ENCODE assay signal across 38 cellular contexts in the genomic region with DNA sequence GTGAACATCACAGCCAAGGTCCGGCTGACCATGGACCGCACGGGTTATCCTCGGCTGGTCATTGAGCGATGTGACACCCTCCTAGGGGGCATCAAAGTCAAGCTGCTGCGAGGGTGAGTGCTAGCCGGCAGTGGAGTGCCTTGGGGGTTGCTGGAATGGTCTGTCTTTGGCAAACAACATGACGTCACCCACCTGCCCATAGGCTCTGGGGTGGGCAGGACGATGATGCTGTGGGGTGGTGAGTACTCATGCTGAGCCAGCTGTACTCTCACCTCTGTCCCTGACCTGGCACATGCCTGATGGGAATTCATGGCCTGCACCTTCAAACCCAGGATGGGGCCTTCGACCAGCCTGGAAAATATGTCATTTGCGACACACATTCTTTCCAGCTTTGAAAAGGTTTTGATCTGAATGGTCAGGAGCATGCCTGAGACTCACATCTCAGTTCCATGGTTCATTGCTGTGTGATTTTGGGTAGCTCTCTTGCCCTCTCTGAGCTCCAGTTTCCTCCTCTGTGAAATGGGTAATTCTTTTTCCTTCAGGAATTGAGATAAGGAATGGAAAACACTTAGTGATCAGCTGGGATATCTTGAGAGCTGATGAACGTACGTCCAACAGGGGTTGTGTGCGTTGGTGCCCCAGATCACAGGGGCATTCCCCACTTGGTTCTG. TPM values are rescaled to one million over a fixed set of nuclear protein-coding genes. Genes with fewer than 3 reads are reported as not detected.
"Had no signal": no experiment of that assay in that cellular context is flagged by ENCODE, and none has a peak within 500 bp of the region (broad histone marks: within the 10 kb centered on the region; RNA-seq: fewer than 3 reads in every experiment).

No MANE protein-coding gene starts in this region.

- H3K27me3 Mint-ChIP-seq: activated CD8-positive, alpha-beta T cell treated with anti-CD3 and anti-CD28 coated beads for 36 hours; activated naive CD4-positive, alpha-beta T cell treated with anti-CD3 and anti-CD28 coated beads, Interleukin-2, amount 50 U/mL, for 24 hours; activated naive CD8-positive, alpha-beta T cell treated with anti-CD3 and anti-CD28 coated beads, Interleukin-2, amount 10 ng/mL, durations not matched to agents 7 days and 5 days; activated T-helper 17 cell treated with anti-CD3 and anti-CD28 coated beads, Interleukin-2, amount 50 U/mL, for 72 hours; central memory CD8-positive, alpha-beta T cell had no signal

- H3K4me3 ChIP-seq: ascending aorta, cardiac muscle cell, Peyer's patch had no signal

- H3K27ac Mint-ChIP-seq: activated CD8-positive, alpha-beta T cell treated with anti-CD3 and anti-CD28 coated beads for 36 hours; activated naive CD4-positive, alpha-beta T cell treated with anti-CD3 and anti-CD28 coated beads, Interleukin-2, amount 50 U/mL, for 24 hours; activated naive CD8-positive, alpha-beta T cell treated with anti-CD3 and anti-CD28 coated beads, Interleukin-2, amount 10 ng/mL, durations not matched to agents 7 days and 5 days; activated T-cell treated with anti-CD3 and anti-CD28 coated beads, Interleukin-2, amount 50 U/mL, for 72 hours; activated T-helper 17 cell treated with anti-CD3 and anti-CD28 coated beads, Interleukin-2, amount 50 U/mL, for 72 hours had no signal

- H3K27ac ChIP-seq: ascending aorta, cardiac muscle cell, Peyer's patch, WERI-Rb-1 had no signal

- H3K4me1 Mint-ChIP-seq: activated naive CD4-positive, alpha-beta T cell treated with anti-CD3 and anti-CD28 coated beads, Interleukin-2, amount 50 U/mL, for 24 hours; activated naive CD8-positive, alpha-beta T cell treated with anti-CD3 and anti-CD28 coated beads, Interleukin-2, amount 10 ng/mL, durations not matched to agents 7 days and 5 days; activated T-helper 17 cell treated with anti-CD3 and anti-CD28 coated beads, Interleukin-2, amount 50 U/mL, for 72 hours; central memory CD8-positive, alpha-beta T cell had no signal

- H3K36me3 ChIP-seq: ascending aorta, cardiac muscle cell, Peyer's patch, WERI-Rb-1 had no signal

- H3K9me3 ChIP-seq: ascending aorta, Peyer's patch had no signal

- H3K27me3 ChIP-seq: ascending aorta, cardiac muscle cell, Peyer's patch had no signal

- H3K9me3 Mint-ChIP-seq: activated CD8-positive, alpha-beta T cell treated with anti-CD3 and anti-CD28 coated beads for 36 hours; activated naive CD4-positive, alpha-beta T cell treated with anti-CD3 and anti-CD28 coated beads, Interleukin-2, amount 50 U/mL, for 24 hours; activated naive CD8-positive, alpha-beta T cell treated with anti-CD3 and anti-CD28 coated beads, Interleukin-2, amount 10 ng/mL, durations not matched to agents 7 days and 5 days; activated T-cell treated with anti-CD3 and anti-CD28 coated beads, Interleukin-2, amount 50 U/mL, for 72 hours; activated T-helper 17 cell treated with anti-CD3 and anti-CD28 coated beads, Interleukin-2, amount 50 U/mL, for 72 hours; central memory CD8-positive, alpha-beta T cell had no signal

- DNase-seq: activated CD4-positive, alpha-beta T cell treated with anti-CD3 and anti-CD28 coated beads for 1 hour; activated CD4-positive, alpha-beta T cell treated with anti-CD3 and anti-CD28 coated beads for 48 hours; activated CD4-positive, alpha-beta T cell treated with anti-CD3 and anti-CD28 coated beads, Interleukin-2, amount 50 U/mL, for 4 hours; activated CD4-positive, CD25-positive, alpha-beta regulatory T cell; activated CD8-positive, alpha-beta T cell treated with anti-CD3 and anti-CD28 coated beads for 36 hours; activated effector memory CD4-positive, alpha-beta T cell treated with anti-CD3 and anti-CD28 coated beads, Interleukin-2, amount 50 U/mL, for 16 hours; activated naive CD4-positive, alpha-beta T cell treated with Interleukin-2 at 50 U/mL for 16 hours; activated naive CD8-positive, alpha-beta T cell treated with anti-CD3 and anti-CD28 coated beads, Interleukin-2, amount 10 ng/mL, durations not matched to agents 7 days and 5 days; activated T-cell treated with anti-CD3 and anti-CD28 coated beads, Interleukin-2, amount 50 U/mL, for 1 hour; activated T-cell treated with anti-CD3 and anti-CD28 coated beads, Interleukin-2, amount 50 U/mL, for 72 hours; amygdala; NCI-H1092 treated with DMSO at 0.1 percent for 48 hours; NCI-H1417 treated with DMSO at 0.1 percent for 48 hours; NCI-H1694 treated with DMSO at 0.1 percent for 48 hours; NCI-H2029; NCI-H2107; NCI-H2171; NCI-H510A; NCI-H526; NCI-H748 treated with DMSO at 0.1 percent for 48 hours; NK-92 treated with Interleukin-12 subunit alpha and Interleukin-12 subunit beta, amount 100 ng/mL, for 24 hours; PC-3; Peyer's patch; RPMI8226; SW 1271; T-helper 1 cell; T1000; WERI-Rb-1 had no signal

- ATAC-seq: activated CD8-positive, alpha-beta T cell treated with anti-CD3 and anti-CD28 coated beads for 36 hours; activated T-cell treated with anti-CD3 and anti-CD28 coated beads, Interleukin-2, amount 50 U/mL, for 72 hours; activated T-helper 17 cell treated with anti-CD3 and anti-CD28 coated beads, Interleukin-2, amount 50 U/mL, for 72 hours; PC-3; Right ventricle myocardium inferior had no signal

- H3K4me1 ChIP-seq: ascending aorta, Peyer's patch had no signal

- H3K4me3 Mint-ChIP-seq: activated CD8-positive, alpha-beta T cell treated with anti-CD3 and anti-CD28 coated beads for 36 hours; activated naive CD4-positive, alpha-beta T cell treated with anti-CD3 and anti-CD28 coated beads, Interleukin-2, amount 50 U/mL, for 24 hours; activated naive CD8-positive, alpha-beta T cell treated with anti-CD3 and anti-CD28 coated beads, Interleukin-2, amount 10 ng/mL, durations not matched to agents 7 days and 5 days; activated T-cell treated with anti-CD3 and anti-CD28 coated beads, Interleukin-2, amount 50 U/mL, for 72 hours; activated T-helper 17 cell treated with anti-CD3 and anti-CD28 coated beads, Interleukin-2, amount 50 U/mL, for 72 hours; central memory CD8-positive, alpha-beta T cell had no signal

- H3K36me3 Mint-ChIP-seq: activated naive CD4-positive, alpha-beta T cell treated with anti-CD3 and anti-CD28 coated beads, Interleukin-2, amount 50 U/mL, for 24 hours; activated naive CD8-positive, alpha-beta T cell treated with anti-CD3 and anti-CD28 coated beads, Interleukin-2, amount 10 ng/mL, durations not matched to agents 7 days and 5 days had no signal

RNA-seq across cellular contexts. Expression of gene BPIFB4, which starts 6.7 kb away (rescaled TPM):
- total RNA-seq: activated CD8-positive, alpha-beta memory T cell treated with anti-CD3 and anti-CD28 coated beads for 36 hours; activated CD8-positive, alpha-beta T cell treated with anti-CD3 and anti-CD28 coated beads for 36 hours; activated naive CD8-positive, alpha-beta T cell treated with anti-CD3 and anti-CD28 coated beads, Interleukin-2, amount 10 ng/mL, durations not matched to agents 7 days and 5 days; activated T-cell treated with anti-CD3 and anti-CD28 coated beads, Interleukin-2, amount 50 U/mL, for 72 hours; activated T-helper 17 cell treated with anti-CD3 and anti-CD28 coated beads, Interleukin-2, amount 50 U/mL, for 72 hours; ascending aorta; cardiac muscle cell; M059J; PC-3; Peyer's patch; Right ventricle myocardium inferior; T-helper 2 cell treated with Interferon-gamma antibody and Interleukin-4, amounts not matched to agents 100 ng/mL and 5 ng/mL, for 36 hours had no signal
- polyA plus RNA-seq: cardiac muscle cell had no signal

RNA-seq across cellular contexts. Expression of gene BPIFB3, which starts 32.5 kb away (rescaled TPM):
- total RNA-seq: activated CD8-positive, alpha-beta memory T cell treated with anti-CD3 and anti-CD28 coated beads for 36 hours; activated CD8-positive, alpha-beta T cell treated with anti-CD3 and anti-CD28 coated beads for 36 hours; activated naive CD8-positive, alpha-beta T cell treated with anti-CD3 and anti-CD28 coated beads, Interleukin-2, amount 10 ng/mL, durations not matched to agents 7 days and 5 days; activated T-cell treated with anti-CD3 and anti-CD28 coated beads, Interleukin-2, amount 50 U/mL, for 72 hours; activated T-helper 17 cell treated with anti-CD3 and anti-CD28 coated beads, Interleukin-2, amount 50 U/mL, for 72 hours; ascending aorta; cardiac muscle cell; M059J; PC-3; Peyer's patch; Right ventricle myocardium inferior; T-helper 2 cell treated with Interferon-gamma antibody and Interleukin-4, amounts not matched to agents 100 ng/mL and 5 ng/mL, for 36 hours had no signal
- polyA plus RNA-seq: adipose tissue, cardiac muscle cell had no signal

RNA-seq across cellular contexts. Expression of gene BPIFB6, which starts 54.7 kb away (rescaled TPM):
- total RNA-seq: activated CD8-positive, alpha-beta memory T cell treated with anti-CD3 and anti-CD28 coated beads for 36 hours; activated CD8-positive, alpha-beta T cell treated with anti-CD3 and anti-CD28 coated beads for 36 hours; activated naive CD8-positive, alpha-beta T cell treated with anti-CD3 and anti-CD28 coated beads, Interleukin-2, amount 10 ng/mL, durations not matched to agents 7 days and 5 days; activated T-cell treated with anti-CD3 and anti-CD28 coated beads, Interleukin-2, amount 50 U/mL, for 72 hours; activated T-helper 17 cell treated with anti-CD3 and anti-CD28 coated beads, Interleukin-2, amount 50 U/mL, for 72 hours; ascending aorta; cardiac muscle cell; M059J; PC-3; Peyer's patch; Right ventricle myocardium inferior; T-helper 2 cell treated with Interferon-gamma antibody and Interleukin-4, amounts not matched to agents 100 ng/mL and 5 ng/mL, for 36 hours had no signal
- polyA plus RNA-seq: adipose tissue, cardiac muscle cell had no signal
